In the genomic region with DNA sequence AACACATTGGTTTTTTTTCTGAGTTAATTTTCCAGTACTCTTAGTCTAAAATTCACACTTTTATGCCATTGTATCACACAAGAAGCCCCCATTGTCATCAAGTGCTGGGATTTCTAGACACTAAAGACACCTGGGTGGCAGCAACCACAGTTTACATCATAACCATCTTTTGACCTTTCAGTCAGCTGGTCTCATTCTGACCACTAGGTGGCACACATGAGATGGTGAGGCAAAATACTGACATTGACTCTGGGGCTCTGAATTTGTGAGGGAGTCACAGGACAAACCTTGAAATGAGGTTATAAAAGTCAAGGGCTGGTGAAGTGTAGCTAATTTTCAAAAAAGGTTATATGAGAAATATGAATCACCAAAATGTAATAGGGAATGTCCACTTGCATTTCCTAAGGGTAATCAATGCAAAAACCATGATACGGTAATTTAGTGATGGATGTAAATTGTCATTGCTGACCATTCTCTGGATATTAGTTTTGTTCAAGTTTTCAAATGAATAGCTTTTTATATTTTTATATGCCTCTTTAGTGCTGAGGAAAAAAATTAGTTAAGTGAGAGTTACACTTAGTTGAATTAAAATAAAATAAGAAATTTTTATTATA, we compare ENCODE assay signal across 7 cellular contexts.
DNase-seq lines count a peak whose midpoint lies in the region; ATAC-seq and TF ChIP-seq lines count a peak whose summit lies in the region.

No MANE protein-coding gene starts in this region.

- no peaks in the 10 kb centered on the region; the same call in 2 of the 3 replicates for H3K4me1 Mint-ChIP-seq in GM23338
- no peaks in the 10 kb centered on the region for H3K4me1 Mint-ChIP-seq in T-cell

- no peaks in the 10 kb centered on the region for H3K79me2 ChIP-seq in GM23338 (replicated peaks; ENCODE audit: insufficient read depth)

- H3K4me3 Mint-ChIP-seq in GM23338 = no peak overlapping the region
- H3K4me3 Mint-ChIP-seq in T-cell = no peak overlapping the region

- H3K27ac Mint-ChIP-seq in GM23338 (no peak overlapping the region), T-cell (no peak overlapping the region)

- no peak overlapping the region for H3K4me2 ChIP-seq in GM23338

- H3K9me3 Mint-ChIP-seq in GM23338 (no peaks in the 10 kb centered on the region; the same call in 1 of the 3 replicates), T-cell (no peaks in the 10 kb centered on the region)

- no peaks in the 10 kb centered on the region for H3K9me2 ChIP-seq in GM23338 (ENCODE audit: insufficient read depth)

- H3K36me3 ChIP-seq in GM23338 (ENCODE audit: insufficient read depth) = no peaks in the 10 kb centered on the region
- H3K36me3 ChIP-seq in ascending aorta = no peaks in the 10 kb centered on the region

- peak; percentile 75 for ATAC-seq in GM23338
- peak in 3 of 4 experiments; percentile 70 to 75 (median 73) for ATAC-seq in T-cell (replicated peaks in 1 of 4)

- no peaks in the 10 kb centered on the region for H4K20me1 ChIP-seq in GM23338 (replicated peaks; ENCODE audit: insufficient read depth)

- H3K4me1 ChIP-seq in GM23338 (ENCODE audit: insufficient read depth) (no peaks in the 10 kb centered on the region), ascending aorta (no peaks in the 10 kb centered on the region)

- CTCF ChIA-PET in T-cell (lab: Charles Lee) = interaction anchor here (0.7 to 2.4 kb wide), 10 partner anchors 21 to 1326 kb away, joined by 3 to 17 read pairs (median 4); no protein-coding TSS in a partner anchor

- H3K27me3 ChIP-seq in GM23338 (ENCODE audit: insufficient read depth) = no peaks in the 10 kb centered on the region
- no peaks in the 10 kb centered on the region for H3K27me3 ChIP-seq in ascending aorta

- H3K4me3 ChIP-seq in GM23338 (no peak overlapping the region), ascending aorta (no peak overlapping the region)

- H3K9me3 ChIP-seq in ascending aorta = no peaks in the 10 kb centered on the region

- H3F3A ChIP-seq in GM23338 (replicated peaks; ENCODE audit: low read depth) = no peaks in the 10 kb centered on the region

- peak; percentile 86 for TF ChIP-seq CTCF in GM12872 (IDR thresholded peaks at IDR 0.05; ENCODE audit: insufficient read depth, low read depth, low read length)
- peak; percentile 93 to 95 for TF ChIP-seq CTCF in GM23338 (conservative IDR thresholded peaks at IDR 0.05; ENCODE audit: low read depth in 2 of 2)
- peak; percentile 35 to 74 (median 72) for TF ChIP-seq CTCF in ascending aorta (IDR thresholded peaks at IDR 0.05)

- POLR2A ChIA-PET in T-cell (lab: Charles Lee) = interaction anchor here in 1 of 2 donors (0.6 kb wide), 1 partner anchor 87 kb away, joined by 4 read pairs; no protein-coding TSS in a partner anchor

- no peak overlapping the region for H3K27ac ChIP-seq in GM23338 (ENCODE audit: low read depth)
- no peak overlapping the region for H3K27ac ChIP-seq in ascending aorta

- H3K27me3 Mint-ChIP-seq in GM23338 (ENCODE audit: insufficient read depth, low read depth, poor library complexity) (peaks cover 2% of the 10 kb centered on the region), T-cell (peaks cover 9 to 20% of the 10 kb centered on the region in 2 donors)

- intact Hi-C loops in ascending aorta (cut with DNase I) = no loop called here

- H3K36me3 Mint-ChIP-seq in GM23338 (ENCODE audit: low read depth) (no peaks in the 10 kb centered on the region), T-cell (no peaks in the 10 kb centered on the region)

- H2AFZ ChIP-seq in GM23338 = no peak overlapping the region

- peak; percentile 85 for DNase-seq in GM23338 (ENCODE audit: low spot score)
- DNase-seq in LoVo (ENCODE audit: low spot score) = peak; percentile 37
- peak; percentile 10 to 68 (median 48) for DNase-seq in T-cell
- peak in 1 of 2 donors; percentile 66 for DNase-seq in ascending aorta (ENCODE audit: low spot score in 2 of 2)
- DNase-seq in islet precursor cell = peak; percentile 80
- DNase-seq in stimulated activated CD4-positive, alpha-beta T cell treated with anti-CD3 and anti-CD28 coated beads, Interleukin-2, amount 100 ng/mL, for 4 hours (ENCODE audit: low read depth) = peak; percentile 51

TF ChIP-seq in GM23338, 12 proteins besides CTCF, POLR2A, EP300 and RAD21 (continues in another document):
- no peak for TF ChIP-seq POLR2AphosphoS5 (IDR thresholded peaks at IDR 0.05; ENCODE audit: low read depth)
- no peak for TF ChIP-seq JUNB (IDR thresholded peaks at IDR 0.05; ENCODE audit: unreplicated experiment)
- no peak for TF ChIP-seq STAT1 (IDR thresholded peaks at IDR 0.05; ENCODE audit: unreplicated experiment)
- TF ChIP-seq CREB1 (CRISPR knock-in tag; IDR thresholded peaks at IDR 0.05; ENCODE audit: low read depth) = no peak
- TF ChIP-seq ZNF114 (CRISPR knock-in tag; IDR thresholded peaks at IDR 0.05) = no peak
- TF ChIP-seq, protein P1, sequence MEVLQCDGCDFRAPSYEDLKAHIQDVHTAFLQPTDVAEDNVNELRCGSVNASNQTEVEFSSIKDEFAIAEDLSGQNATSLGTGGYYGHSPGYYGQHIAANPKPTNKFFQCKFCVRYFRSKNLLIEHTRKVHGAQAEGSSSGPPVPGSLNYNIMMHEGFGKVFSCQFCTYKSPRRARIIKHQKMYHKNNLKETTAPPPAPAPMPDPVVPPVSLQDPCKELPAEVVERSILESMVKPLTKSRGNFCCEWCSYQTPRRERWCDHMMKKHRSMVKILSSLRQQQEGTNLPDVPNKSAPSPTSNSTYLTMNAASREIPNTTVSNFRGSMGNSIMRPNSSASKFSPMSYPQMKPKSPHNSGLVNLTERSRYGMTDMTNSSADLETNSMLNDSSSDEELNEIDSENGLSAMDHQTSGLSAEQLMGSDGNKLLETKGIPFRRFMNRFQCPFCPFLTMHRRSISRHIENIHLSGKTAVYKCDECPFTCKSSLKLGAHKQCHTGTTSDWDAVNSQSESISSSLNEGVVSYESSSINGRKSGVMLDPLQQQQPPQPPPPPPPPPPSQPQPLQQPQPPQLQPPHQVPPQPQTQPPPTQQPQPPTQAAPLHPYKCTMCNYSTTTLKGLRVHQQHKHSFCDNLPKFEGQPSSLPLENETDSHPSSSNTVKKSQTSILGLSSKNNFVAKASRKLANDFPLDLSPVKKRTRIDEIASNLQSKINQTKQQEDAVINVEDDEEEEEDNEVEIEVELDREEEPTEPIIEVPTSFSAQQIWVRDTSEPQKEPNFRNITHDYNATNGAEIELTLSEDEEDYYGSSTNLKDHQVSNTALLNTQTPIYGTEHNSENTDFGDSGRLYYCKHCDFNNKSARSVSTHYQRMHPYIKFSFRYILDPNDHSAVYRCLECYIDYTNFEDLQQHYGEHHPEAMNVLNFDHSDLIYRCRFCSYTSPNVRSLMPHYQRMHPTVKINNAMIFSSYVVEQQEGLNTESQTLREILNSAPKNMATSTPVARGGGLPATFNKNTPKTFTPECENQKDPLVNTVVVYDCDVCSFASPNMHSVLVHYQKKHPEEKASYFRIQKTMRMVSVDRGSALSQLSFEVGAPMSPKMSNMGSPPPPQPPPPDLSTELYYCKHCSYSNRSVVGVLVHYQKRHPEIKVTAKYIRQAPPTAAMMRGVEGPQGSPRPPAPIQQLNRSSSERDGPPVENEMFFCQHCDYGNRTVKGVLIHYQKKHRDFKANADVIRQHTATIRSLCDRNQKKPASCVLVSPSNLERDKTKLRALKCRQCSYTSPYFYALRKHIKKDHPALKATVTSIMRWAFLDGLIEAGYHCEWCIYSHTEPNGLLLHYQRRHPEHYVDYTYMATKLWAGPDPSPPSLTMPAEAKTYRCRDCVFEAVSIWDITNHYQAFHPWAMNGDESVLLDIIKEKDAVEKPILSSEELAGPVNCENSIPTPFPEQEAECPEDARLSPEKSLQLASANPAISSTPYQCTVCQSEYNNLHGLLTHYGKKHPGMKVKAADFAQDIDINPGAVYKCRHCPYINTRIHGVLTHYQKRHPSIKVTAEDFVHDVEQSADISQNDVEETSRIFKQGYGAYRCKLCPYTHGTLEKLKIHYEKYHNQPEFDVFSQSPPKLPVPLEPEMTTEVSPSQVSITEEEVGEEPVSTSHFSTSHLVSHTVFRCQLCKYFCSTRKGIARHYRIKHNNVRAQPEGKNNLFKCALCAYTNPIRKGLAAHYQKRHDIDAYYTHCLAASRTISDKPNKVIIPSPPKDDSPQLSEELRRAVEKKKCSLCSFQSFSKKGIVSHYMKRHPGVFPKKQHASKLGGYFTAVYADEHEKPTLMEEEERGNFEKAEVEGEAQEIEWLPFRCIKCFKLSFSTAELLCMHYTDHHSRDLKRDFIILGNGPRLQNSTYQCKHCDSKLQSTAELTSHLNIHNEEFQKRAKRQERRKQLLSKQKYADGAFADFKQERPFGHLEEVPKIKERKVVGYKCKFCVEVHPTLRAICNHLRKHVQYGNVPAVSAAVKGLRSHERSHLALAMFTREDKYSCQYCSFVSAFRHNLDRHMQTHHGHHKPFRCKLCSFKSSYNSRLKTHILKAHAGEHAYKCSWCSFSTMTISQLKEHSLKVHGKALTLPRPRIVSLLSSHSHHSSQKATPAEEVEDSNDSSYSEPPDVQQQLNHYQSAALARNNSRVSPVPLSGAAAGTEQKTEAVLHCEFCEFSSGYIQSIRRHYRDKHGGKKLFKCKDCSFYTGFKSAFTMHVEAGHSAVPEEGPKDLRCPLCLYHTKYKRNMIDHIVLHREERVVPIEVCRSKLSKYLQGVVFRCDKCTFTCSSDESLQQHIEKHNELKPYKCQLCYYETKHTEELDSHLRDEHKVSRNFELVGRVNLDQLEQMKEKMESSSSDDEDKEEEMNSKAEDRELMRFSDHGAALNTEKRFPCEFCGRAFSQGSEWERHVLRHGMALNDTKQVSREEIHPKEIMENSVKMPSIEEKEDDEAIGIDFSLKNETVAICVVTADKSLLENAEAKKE (CRISPR knock-in tag; IDR thresholded peaks at IDR 0.05) = no peak
- TF ChIP-seq EZH2phosphoT487 (IDR thresholded peaks at IDR 0.05; ENCODE audit: unreplicated experiment) = no peak
